Comparison of ENCODE assay signal across 9 cellular contexts in genomic region chr17:39769974-39770587, GRCh38. TPM values are rescaled to one million over a fixed set of nuclear protein-coding genes. Genes with fewer than 3 reads are reported as not detected.
DNase-seq lines count a peak whose midpoint lies in the region; ATAC-seq, FAIRE-seq and TF ChIP-seq lines count a peak whose summit lies in the region.
"Had no signal": no experiment of that assay in that cellular context is flagged by ENCODE, and none has a peak within 500 bp of the region (broad histone marks: within the 10 kb centered on the region; RNA-seq: fewer than 3 reads in every experiment).

No MANE protein-coding gene starts in this region.

- no peaks in the 10 kb centered on the region for H3K27me3 Mint-ChIP-seq in natural killer cell treated with Interleukin-12 subunit alpha and Interleukin-12 subunit beta and Interleukin-15 and Interleukin-18, amount 100 ng/mL, for 72 hours

- H3K9me3 ChIP-seq in SJCRH30 (replicated peaks), result no peaks in the 10 kb centered on the region

- DNase-seq in GM12891 (ENCODE audit: insufficient read length, low spot score) (no peak), NCI-H2029 treated with DMSO at 0.1 percent for 48 hours (lab: John Stamatoyannopoulos, UW) (peak; percentile 21), activated T-cell treated with anti-CD3 and anti-CD28 coated beads for 1 hour (ENCODE audit: low read depth) (peak; percentile 22), SJCRH30 (no peak), substantia nigra (lab: John Stamatoyannopoulos, UW) (no peak)
- DNase-seq in natural killer cell treated with Interleukin-12 subunit alpha and Interleukin-12 subunit beta and Interleukin-15 and Interleukin-18, amount 100 ng/mL, for 72 hours (ENCODE audit: low spot score), result no peak
- DNase-seq in effector CD8-positive, alpha-beta T cell (lab: John Stamatoyannopoulos, UW), result no peak

- H3K36me3 ChIP-seq in SJCRH30, result no peaks in the 10 kb centered on the region

- H3K4me3 ChIP-seq in SJCRH30, result no peak overlapping the region

- TF ChIP-seq POLR2A in GM12891 (IDR thresholded peaks at IDR 0.05; ENCODE audit: low read depth, low read length), result no peak

- H3K4me1 Mint-ChIP-seq in natural killer cell treated with Interleukin-12 subunit alpha and Interleukin-12 subunit beta and Interleukin-15 and Interleukin-18, amount 100 ng/mL, for 72 hours (ENCODE audit: low read depth in 2 of 2), result peaks cover 89 to 98% of the 10 kb centered on the region in 2 donors

- FAIRE-seq in GM12891 (lab: Jason Lieb, UNC), result peak; percentile 99
- FAIRE-seq: islet of Langerhans had no signal

- H3K27ac ChIP-seq in SJCRH30 (no peak overlapping the region), substantia nigra (ENCODE audit: low read depth, low read length, poor library complexity, severe bottlenecking) (no peak overlapping the region)

- peaks cover 55% of the 10 kb centered on the region for H3K36me3 Mint-ChIP-seq in natural killer cell treated with Interleukin-12 subunit alpha and Interleukin-12 subunit beta and Interleukin-15 and Interleukin-18, amount 100 ng/mL, for 72 hours

- H3K27me3 ChIP-seq in SJCRH30, result peaks cover 11% of the 10 kb centered on the region

- peak overlapping the region; percentile 92 to 95 for H3K27ac Mint-ChIP-seq in natural killer cell treated with Interleukin-12 subunit alpha and Interleukin-12 subunit beta and Interleukin-15 and Interleukin-18, amount 100 ng/mL, for 72 hours

- ATAC-seq in HG02588 (IDR thresholded peaks at IDR 0.05; ENCODE audit: unreplicated experiment), result peak; percentile 59
- peak; percentile 77 to 80 for ATAC-seq in natural killer cell treated with Interleukin-12 subunit alpha and Interleukin-12 subunit beta and Interleukin-15 and Interleukin-18, amount 100 ng/mL, for 72 hours

- H3K4me3 Mint-ChIP-seq in natural killer cell treated with Interleukin-12 subunit alpha and Interleukin-12 subunit beta and Interleukin-15 and Interleukin-18, amount 100 ng/mL, for 72 hours, result peak overlapping the region; percentile 86

- no peaks in the 10 kb centered on the region for H3K9me3 Mint-ChIP-seq in natural killer cell treated with Interleukin-12 subunit alpha and Interleukin-12 subunit beta and Interleukin-15 and Interleukin-18, amount 100 ng/mL, for 72 hours

- H3K4me1 ChIP-seq in SJCRH30, result no peaks in the 10 kb centered on the region

TF ChIP-seq in GM12891, 5 proteins besides CTCF, POLR2A, EP300 and RAD21:
- TF ChIP-seq POLR2AphosphoS5 (IDR thresholded peaks at IDR 0.05; ENCODE audit: low read depth, low read length) (peak; percentile 69; the same call in 1 of the 2 replicates), POU2F2 (IDR thresholded peaks at IDR 0.05; ENCODE audit: low read depth, low read length) (no peak), PAX5 (IDR thresholded peaks at IDR 0.05; ENCODE audit: insufficient read depth, low read length, severe bottlenecking) (peak; percentile 57), TAF1 (IDR thresholded peaks at IDR 0.05; ENCODE audit: low read depth, low read length) (no peak)

RNA-seq across cellular contexts. Expression of gene GRB7, which starts 32.3 kb away (rescaled TPM):
- 0.49 TPM for polyA plus RNA-seq in GM12891 (2012; ENCODE audit: low read depth, missing spikeins)
- under 1 TPM in 1 of 2 donors, not detected in 1; 0.36 TPM for total RNA-seq in natural killer cell treated with Interleukin-12 subunit alpha and Interleukin-12 subunit beta and Interleukin-15 and Interleukin-18, amount 100 ng/mL, for 72 hours
- not detected in 2 replicates for total RNA-seq in SJCRH30 (2014; rRNA removed; shearing (Covaris generic))

RNA-seq across cellular contexts. Expression of gene MIEN1, which starts 39.7 kb away (rescaled TPM):
- polyA plus RNA-seq in GM12891 (2012; ENCODE audit: low read depth, missing spikeins), result 44.9 TPM
- total RNA-seq in natural killer cell treated with Interleukin-12 subunit alpha and Interleukin-12 subunit beta and Interleukin-15 and Interleukin-18, amount 100 ng/mL, for 72 hours, result 10 to 100 TPM; 56.3 to 64.6 TPM
- 23.6 and 25.8 TPM in 2 replicates for total RNA-seq in SJCRH30 (2014; rRNA removed; shearing (Covaris generic))

Comparison
In these comparisons a context has a peak if more than half of its experiments do, and no peak if none do; other contexts are left out.
1. DNase-seq: peak in NCI-H2029 treated with DMSO at 0.1 percent for 48 hours (single experiment) and activated T-cell treated with anti-CD3 and anti-CD28 coated beads for 1 hour (single experiment); none in GM12891 (single experiment), natural killer cell treated with Interleukin-12 subunit alpha and Interleukin-12 subunit beta and Interleukin-15 and Interleukin-18, amount 100 ng/mL, for 72 hours (single experiment), effector CD8-positive, alpha-beta T cell (single experiment), SJCRH30 (0 of 2) and substantia nigra (0 of 49).